In the genomic region with DNA sequence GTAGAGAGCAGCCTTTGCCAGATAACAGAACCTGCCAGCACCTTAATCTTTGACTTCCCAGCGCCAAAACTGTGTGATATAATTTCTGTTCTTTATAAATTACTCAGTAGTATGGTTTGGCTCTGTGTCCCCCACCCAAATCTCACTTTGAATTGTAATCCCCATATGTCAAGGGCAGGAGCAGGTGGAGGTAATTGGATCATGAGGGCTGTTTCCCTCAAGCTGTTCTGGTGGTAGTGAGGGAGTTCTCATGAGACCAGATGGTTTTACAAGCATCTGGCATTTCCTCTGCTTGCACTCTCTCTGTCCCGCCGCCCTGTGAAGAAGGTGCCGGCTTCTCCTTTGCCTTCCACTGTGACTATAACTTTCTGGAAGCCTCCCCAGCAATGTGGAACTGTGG, we compare ENCODE assay signal across 21 cellular contexts.
"Had no signal": no experiment of that assay in that cellular context is flagged by ENCODE, and none has a peak within 500 bp of the region (broad histone marks: within the 10 kb centered on the region; RNA-seq: fewer than 3 reads in every experiment).

No MANE protein-coding gene starts in this region.

- ATAC-seq: effector memory CD8-positive, alpha-beta T cell; esophagus mucosa; sciatic nerve; stimulated activated effector memory CD8-positive, alpha-beta T cell treated with anti-CD3 and anti-CD28 coated beads, Interleukin-12 subunit alpha, Interleukin-12 subunit beta, amount 100 ng/mL, for 72 hours had no signal

- H3K36me3 ChIP-seq: colonic mucosa, stomach, suprapubic skin, tibial nerve had no signal

- DNase-seq: activated CD8-positive, alpha-beta memory T cell treated with anti-CD3 and anti-CD28 coated beads for 24 hours; activated CD8-positive, alpha-beta memory T cell treated with anti-CD3 and anti-CD28 coated beads, Interleukin-2, amount 50 U/mL, for 4 hours; activated naive CD4-positive, alpha-beta T cell treated with anti-CD3 and anti-CD28 coated beads, Interleukin-2, amount 10 ng/mL, durations not matched to agents 7 days and 5 days; activated T-cell treated with anti-CD3 and anti-CD28 coated beads, Interleukin-2, amount 50 U/mL, for 24 hours; amygdala; colonic mucosa; dorsolateral prefrontal cortex; effector memory CD8-positive, alpha-beta T cell; foreskin melanocyte; mesenchymal stem cell; nephron progenitor cell; small intestine; stimulated activated CD4-positive, alpha-beta T cell treated with anti-CD3 and anti-CD28 coated beads, Interleukin-2, amount 100 ng/mL, for 24 hours; stomach had no signal

- H3K27me3 ChIP-seq: colonic mucosa, dorsolateral prefrontal cortex, hepatocyte, stomach, suprapubic skin, tibial nerve had no signal

- H3K4me3 ChIP-seq: colonic mucosa, dorsolateral prefrontal cortex, hepatocyte, stomach, suprapubic skin, tibial nerve had no signal

- H3K27ac ChIP-seq: colonic mucosa, dorsolateral prefrontal cortex, hepatocyte, parathyroid adenoma, stomach, suprapubic skin, tibial nerve had no signal

- H3K9me3 ChIP-seq: colonic mucosa, suprapubic skin had no signal
